1 cellular context compared by ENCODE assay signal in genomic region chr2:174343638-174344455, GRCh38.
TF ChIP-seq lines count a peak whose summit lies in the region.

No MANE protein-coding gene starts in this region.

TF ChIP-seq in HepG2, 621 proteins besides CTCF, POLR2A, EP300 and RAD21 (continued from another document):
- peak; percentile 21; the same call in 1 of the 2 replicates for TF ChIP-seq ZNF687 (CRISPR knock-in tag; IDR thresholded peaks at IDR 0.05)
- no peak for TF ChIP-seq ZNF12 (CRISPR knock-in tag; IDR thresholded peaks at IDR 0.05)
- no peak for TF ChIP-seq ZNF790 (CRISPR knock-in tag; IDR thresholded peaks at IDR 0.05; ENCODE audit: borderline replicate concordance)
- no peak for TF ChIP-seq ZNF619 (CRISPR knock-in tag; IDR thresholded peaks at IDR 0.05)
- no peak for TF ChIP-seq CEBPB (IDR thresholded peaks at IDR 0.05; ENCODE audit: borderline replicate concordance, low read depth, low read length)
- TF ChIP-seq, protein P1, sequence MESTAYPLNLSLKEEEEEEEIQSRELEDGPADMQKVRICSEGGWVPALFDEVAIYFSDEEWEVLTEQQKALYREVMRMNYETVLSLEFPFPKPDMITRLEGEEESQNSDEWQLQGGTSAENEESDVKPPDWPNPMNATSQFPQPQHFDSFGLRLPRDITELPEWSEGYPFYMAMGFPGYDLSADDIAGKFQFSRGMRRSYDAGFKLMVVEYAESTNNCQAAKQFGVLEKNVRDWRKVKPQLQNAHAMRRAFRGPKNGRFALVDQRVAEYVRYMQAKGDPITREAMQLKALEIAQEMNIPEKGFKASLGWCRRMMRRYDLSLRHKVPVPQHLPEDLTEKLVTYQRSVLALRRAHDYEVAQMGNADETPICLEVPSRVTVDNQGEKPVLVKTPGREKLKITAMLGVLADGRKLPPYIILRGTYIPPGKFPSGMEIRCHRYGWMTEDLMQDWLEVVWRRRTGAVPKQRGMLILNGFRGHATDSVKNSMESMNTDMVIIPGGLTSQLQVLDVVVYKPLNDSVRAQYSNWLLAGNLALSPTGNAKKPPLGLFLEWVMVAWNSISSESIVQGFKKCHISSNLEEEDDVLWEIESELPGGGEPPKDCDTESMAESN (CRISPR knock-in tag; conservative IDR thresholded peaks at IDR 0.05) = no peak
- 0 out of 2 replicates have a peak, but pooled peaks have one; percentile 31 for TF ChIP-seq NFKB2 (CRISPR knock-in tag; IDR thresholded peaks at IDR 0.05; ENCODE audit: borderline replicate concordance)
- no peak for TF ChIP-seq ZNF333 (CRISPR knock-in tag; IDR thresholded peaks at IDR 0.05; ENCODE audit: borderline replicate concordance)
- no peak for TF ChIP-seq SAP130 (CRISPR knock-in tag; IDR thresholded peaks at IDR 0.05; ENCODE audit: low read depth)
- peak; percentile 37 for TF ChIP-seq AGO2 (optimal IDR thresholded peaks at IDR 0.05; ENCODE audit: low read depth, low read length)
- TF ChIP-seq, protein P2, sequence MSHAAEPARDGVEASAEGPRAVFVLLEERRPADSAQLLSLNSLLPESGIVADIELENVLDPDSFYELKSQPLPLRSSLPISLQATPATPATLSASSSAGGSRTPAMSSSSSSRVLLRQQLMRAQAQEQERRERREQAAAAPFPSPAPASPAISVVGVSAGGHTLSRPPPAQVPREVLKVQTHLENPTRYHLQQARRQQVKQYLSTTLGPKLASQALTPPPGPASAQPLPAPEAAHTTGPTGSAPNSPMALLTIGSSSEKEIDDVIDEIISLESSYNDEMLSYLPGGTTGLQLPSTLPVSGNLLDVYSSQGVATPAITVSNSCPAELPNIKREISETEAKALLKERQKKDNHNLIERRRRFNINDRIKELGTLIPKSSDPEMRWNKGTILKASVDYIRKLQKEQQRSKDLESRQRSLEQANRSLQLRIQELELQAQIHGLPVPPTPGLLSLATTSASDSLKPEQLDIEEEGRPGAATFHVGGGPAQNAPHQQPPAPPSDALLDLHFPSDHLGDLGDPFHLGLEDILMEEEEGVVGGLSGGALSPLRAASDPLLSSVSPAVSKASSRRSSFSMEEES (CRISPR knock-in tag; IDR thresholded peaks at IDR 0.05) = no peak
- TF ChIP-seq, protein P3, sequence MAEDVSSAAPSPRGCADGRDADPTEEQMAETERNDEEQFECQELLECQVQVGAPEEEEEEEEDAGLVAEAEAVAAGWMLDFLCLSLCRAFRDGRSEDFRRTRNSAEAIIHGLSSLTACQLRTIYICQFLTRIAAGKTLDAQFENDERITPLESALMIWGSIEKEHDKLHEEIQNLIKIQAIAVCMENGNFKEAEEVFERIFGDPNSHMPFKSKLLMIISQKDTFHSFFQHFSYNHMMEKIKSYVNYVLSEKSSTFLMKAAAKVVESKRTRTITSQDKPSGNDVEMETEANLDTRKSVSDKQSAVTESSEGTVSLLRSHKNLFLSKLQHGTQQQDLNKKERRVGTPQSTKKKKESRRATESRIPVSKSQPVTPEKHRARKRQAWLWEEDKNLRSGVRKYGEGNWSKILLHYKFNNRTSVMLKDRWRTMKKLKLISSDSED (CRISPR knock-in tag; IDR thresholded peaks at IDR 0.05) = no peak
- TF ChIP-seq, protein P4, sequence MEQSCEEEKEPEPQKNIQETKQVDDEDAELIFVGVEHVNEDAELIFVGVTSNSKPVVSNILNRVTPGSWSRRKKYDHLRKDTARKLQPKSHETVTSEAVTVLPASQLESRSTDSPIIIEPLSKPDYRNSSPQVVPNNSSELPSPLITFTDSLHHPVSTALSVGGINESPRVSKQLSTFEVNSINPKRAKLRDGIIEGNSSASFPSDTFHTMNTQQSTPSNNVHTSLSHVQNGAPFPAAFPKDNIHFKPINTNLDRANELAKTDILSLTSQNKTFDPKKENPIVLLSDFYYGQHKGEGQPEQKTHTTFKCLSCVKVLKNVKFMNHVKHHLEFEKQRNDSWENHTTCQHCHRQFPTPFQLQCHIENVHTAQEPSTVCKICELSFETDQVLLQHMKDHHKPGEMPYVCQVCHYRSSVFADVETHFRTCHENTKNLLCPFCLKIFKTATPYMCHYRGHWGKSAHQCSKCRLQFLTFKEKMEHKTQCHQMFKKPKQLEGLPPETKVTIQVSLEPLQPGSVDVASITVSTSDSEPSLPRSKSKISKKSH (CRISPR knock-in tag; IDR thresholded peaks at IDR 0.05; ENCODE audit: borderline replicate concordance) = no peak
- TF ChIP-seq ATF5 (CRISPR knock-in tag; IDR thresholded peaks at IDR 0.05; ENCODE audit: low read depth) = no peak
TF ChIP-seq in HepG2: peak in this region for 6.
